ENCODE assay signal across 29 cellular contexts in the genomic region with DNA sequence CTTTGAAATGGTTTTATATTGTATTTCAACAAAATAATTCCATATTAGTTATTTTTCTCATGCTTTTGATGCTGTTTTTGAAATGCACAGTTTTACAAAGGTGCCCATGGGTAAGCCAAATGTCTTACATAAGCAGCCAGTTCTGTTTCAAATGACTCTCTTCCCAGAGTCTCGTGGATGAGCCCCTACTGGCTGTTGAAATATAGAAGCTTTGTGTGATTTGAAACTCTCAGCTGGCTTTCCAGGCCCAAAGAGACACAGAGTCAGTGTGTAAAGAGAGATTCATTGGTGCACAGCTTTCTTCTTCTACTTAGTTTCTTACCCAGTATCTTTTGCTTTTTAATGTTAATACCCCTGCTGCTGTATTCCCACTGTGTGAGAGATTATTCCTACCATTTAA.
"Had no signal": no experiment of that assay in that cellular context is flagged by ENCODE, and none has a peak within 500 bp of the region (broad histone marks: within the 10 kb centered on the region; RNA-seq: fewer than 3 reads in every experiment).

No MANE protein-coding gene starts in this region.

- H3K36me3 ChIP-seq: adrenal gland, breast epithelium, SJCRH30 had no signal

- H3K9ac ChIP-seq: SK-N-SH had no signal

- H3K36me3 Mint-ChIP-seq: activated naive CD4-positive, alpha-beta T cell treated with anti-CD3 and anti-CD28 coated beads, Interleukin-2, amount 50 U/mL, for 72 hours had no signal

- H3K4me2 ChIP-seq: SK-N-SH had no signal

- H3K27ac Mint-ChIP-seq: activated CD8-positive, alpha-beta T cell treated with anti-CD3 and anti-CD28 coated beads for 36 hours; activated naive CD4-positive, alpha-beta T cell treated with anti-CD3 and anti-CD28 coated beads for 36 hours; activated naive CD4-positive, alpha-beta T cell treated with anti-CD3 and anti-CD28 coated beads, Interleukin-2, amount 50 U/mL, for 72 hours had no signal

- H3K27me3 ChIP-seq: adrenal gland, body of pancreas, breast epithelium, SJCRH30 had no signal

- H3K4me3 ChIP-seq: adrenal gland, body of pancreas, breast epithelium, SJCRH30 had no signal

- H3K4me1 ChIP-seq: adrenal gland, body of pancreas, breast epithelium, SJCRH30 had no signal

- H3K9me2 ChIP-seq: SK-N-SH had no signal

- H3K27me3 Mint-ChIP-seq: activated CD8-positive, alpha-beta T cell treated with anti-CD3 and anti-CD28 coated beads for 36 hours had no signal

- H3K27ac ChIP-seq: adrenal gland, body of pancreas, breast epithelium, SJCRH30, VCaP had no signal

- DNase-seq: activated CD4-positive, alpha-beta T cell treated with anti-CD3 and anti-CD28 coated beads for 1 hour; activated CD4-positive, alpha-beta T cell treated with anti-CD3 and anti-CD28 coated beads for 48 hours; activated CD4-positive, alpha-beta T cell treated with anti-CD3 and anti-CD28 coated beads, Interleukin-2, amount 50 U/mL, for 4 hours; activated CD4-positive, CD25-positive, alpha-beta regulatory T cell; activated CD8-positive, alpha-beta T cell treated with anti-CD3 and anti-CD28 coated beads for 36 hours; activated gamma-delta T cell treated with Interleukin-2 at 50 U/mL for 16 hours; activated naive CD4-positive, alpha-beta T cell treated with anti-CD3 and anti-CD28 coated beads for 36 hours; activated T-cell treated with anti-CD3 and anti-CD28 coated beads, Interleukin-2, amount 50 U/mL, for 1 hour; adrenal gland; body of pancreas; Karpas-422; KBM-7; NCI-H1105; NCI-H1417 treated with DMSO at 0.1 percent for 48 hours; NCI-H187 treated with DMSO at 0.1 percent for 48 hours; NCI-H2081 treated with DMSO at 0.1 percent for 48 hours; NCI-H226; NCI-H446 treated with DMSO at 0.1 percent for 48 hours; NCI-H524; SHP77; SJCRH30; SK-N-SH; T-helper 1 cell; T-helper 2 cell; T-helper 9 cell had no signal

- H3K4me3 Mint-ChIP-seq: activated CD8-positive, alpha-beta T cell treated with anti-CD3 and anti-CD28 coated beads for 36 hours; activated naive CD4-positive, alpha-beta T cell treated with anti-CD3 and anti-CD28 coated beads for 36 hours had no signal

- ATAC-seq: activated CD8-positive, alpha-beta T cell treated with anti-CD3 and anti-CD28 coated beads for 36 hours; activated naive CD4-positive, alpha-beta T cell treated with anti-CD3 and anti-CD28 coated beads, Interleukin-2, amount 50 U/mL, for 72 hours; body of pancreas; Panc1 had no signal
